8 cellular contexts compared by ENCODE assay signal in the genomic region with DNA sequence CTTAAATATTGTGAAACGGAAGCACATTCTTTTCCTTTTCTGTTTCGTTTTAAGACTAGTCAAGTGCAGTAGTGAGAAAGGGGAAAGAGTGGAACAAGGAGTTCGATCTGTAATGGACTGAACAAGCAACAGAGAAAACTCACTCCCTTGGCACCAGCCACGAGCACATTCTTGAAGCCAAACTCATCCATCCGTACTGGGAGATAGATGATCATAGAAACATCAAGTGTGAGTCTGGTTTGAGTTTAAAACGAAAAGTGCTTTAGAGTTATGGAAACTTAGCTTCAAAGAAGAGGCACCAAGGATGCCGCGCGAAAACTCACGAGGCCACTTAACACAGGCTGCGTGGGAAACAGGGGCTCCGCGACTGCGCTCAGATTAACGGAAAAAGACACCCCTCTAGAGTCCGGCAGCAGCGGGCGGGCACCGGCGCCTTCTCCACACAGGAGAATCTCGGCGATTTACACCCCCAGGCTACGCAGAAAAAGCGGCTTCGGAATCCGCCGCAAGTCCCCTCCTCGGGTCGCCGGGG. TPM values are rescaled to one million over a fixed set of nuclear protein-coding genes. Genes with fewer than 3 reads are reported as not detected.
DNase-seq lines count a peak whose midpoint lies in the region; ATAC-seq and TF ChIP-seq lines count a peak whose summit lies in the region.

No MANE protein-coding gene starts in this region.

- peak overlapping the region; percentile 88 for H3K27ac Mint-ChIP-seq in activated T-cell treated with anti-CD3 and anti-CD28 coated beads, Interleukin-2, amount 50 U/mL, for 24 hours

- H3K27ac ChIP-seq in foreskin keratinocyte, result no peak overlapping the region
- peak overlapping the region; percentile 69 for H3K27ac ChIP-seq in neutrophil

- H3K36me3 Mint-ChIP-seq in activated T-cell treated with anti-CD3 and anti-CD28 coated beads, Interleukin-2, amount 50 U/mL, for 24 hours (ENCODE audit: low read depth), result no peaks in the 10 kb centered on the region

- peaks cover 3% of the 10 kb centered on the region for H3K27me3 Mint-ChIP-seq in activated T-cell treated with anti-CD3 and anti-CD28 coated beads, Interleukin-2, amount 50 U/mL, for 24 hours

- peak overlapping the region; percentile 67 to 83 for H3K4me3 ChIP-seq in neutrophil (ENCODE audit: low read depth in 1 of 2, low read length in 1 of 2)

- no peaks in the 10 kb centered on the region for H3K36me3 ChIP-seq in neutrophil

- H3K4me1 Mint-ChIP-seq in activated T-cell treated with anti-CD3 and anti-CD28 coated beads, Interleukin-2, amount 50 U/mL, for 24 hours (ENCODE audit: low read depth), result peaks cover 13% of the 10 kb centered on the region

- H3K9me3 Mint-ChIP-seq in activated T-cell treated with anti-CD3 and anti-CD28 coated beads, Interleukin-2, amount 50 U/mL, for 24 hours, result no peaks in the 10 kb centered on the region

- DNase-seq in activated gamma-delta T cell treated with Interleukin-2 at 50 U/mL for 16 hours (peak; percentile 7), activated gamma-delta T cell (lab: John Stamatoyannopoulos, UW) (no peak), HT1080 (ENCODE audit: low read depth) (peak; percentile 37), foreskin keratinocyte (peak; percentile 53 to 74), cortex of kidney (lab: John Stamatoyannopoulos, UW) (no peak)
- peak; percentile 72 for DNase-seq in activated T-cell treated with anti-CD3 and anti-CD28 coated beads, Interleukin-2, amount 50 U/mL, for 24 hours

- H3K4me3 Mint-ChIP-seq in activated T-cell treated with anti-CD3 and anti-CD28 coated beads, Interleukin-2, amount 50 U/mL, for 24 hours, result peak overlapping the region; percentile 78

- H3K4me1 ChIP-seq in foreskin keratinocyte (no peaks in the 10 kb centered on the region), neutrophil (ENCODE audit: control insufficient read depth in 1 of 2, insufficient read depth in 1 of 2, low read depth in 1 of 2, low read length in 1 of 2) (peaks cover 17 to 20% of the 10 kb centered on the region in 2 experiments)

- H3K9me3 ChIP-seq in neutrophil, result no peaks in the 10 kb centered on the region

- ATAC-seq in foreskin keratinocyte (peak; percentile 23), GM21515 (IDR thresholded peaks at IDR 0.05; ENCODE audit: unreplicated experiment) (no peak)

- H3K27me3 ChIP-seq in foreskin keratinocyte, result no peaks in the 10 kb centered on the region
- H3K27me3 ChIP-seq in neutrophil, result peaks cover 12% of the 10 kb centered on the region

- TF ChIP-seq CTCF in foreskin keratinocyte (conservative IDR thresholded peaks at IDR 0.05), result no peak
- no peak for TF ChIP-seq CTCF in neutrophil (IDR thresholded peaks at IDR 0.05)

RNA-seq across cellular contexts. Expression of gene FAM53A, which starts 0.7 kb away (rescaled TPM):
- 0.06 TPM in 1 of 2 replicates, not detected in the other for total RNA-seq in HT1080 (2014; rRNA removed; shearing (Covaris generic))
- polyA plus RNA-seq in HT1080 (2015; cell fraction: cytosol; rRNA removed), result 0.49 and 0.59 TPM in 2 replicates
- 0.16 TPM in 1 of 2 replicates, not detected in the other for polyA plus RNA-seq in HT1080 (2015; cell fraction: nucleus; rRNA removed)
- 0.74 and 1.3 TPM in 2 replicates for total RNA-seq in foreskin keratinocyte
- polyA plus RNA-seq in foreskin keratinocyte, result 0.61 and 1.5 TPM in 2 replicates

RNA-seq across cellular contexts. Expression of gene SLBP, which starts 28.7 kb away (rescaled TPM):
- total RNA-seq in HT1080 (2014; rRNA removed; shearing (Covaris generic)), result 139 and 142 TPM in 2 replicates
- 92.3 and 94.6 TPM in 2 replicates for polyA plus RNA-seq in HT1080 (2015; cell fraction: cytosol; rRNA removed)
- polyA plus RNA-seq in HT1080 (2015; cell fraction: nucleus; rRNA removed), result 66.6 and 68.4 TPM in 2 replicates
- 77.9 and 80.3 TPM in 2 replicates for total RNA-seq in foreskin keratinocyte
- 59.9 and 67.7 TPM in 2 replicates for polyA plus RNA-seq in foreskin keratinocyte

RNA-seq across cellular contexts. Expression of gene TMEM129, which starts 37.7 kb away (rescaled TPM):
- total RNA-seq in HT1080 (2014; rRNA removed; shearing (Covaris generic)), result 40.1 and 41.7 TPM in 2 replicates
- 41.3 and 44.3 TPM in 2 replicates for polyA plus RNA-seq in HT1080 (2015; cell fraction: cytosol; rRNA removed)
- 60.7 and 65.3 TPM in 2 replicates for polyA plus RNA-seq in HT1080 (2015; cell fraction: nucleus; rRNA removed)
- total RNA-seq in foreskin keratinocyte, result 24.3 and 26.4 TPM in 2 replicates
- polyA plus RNA-seq in foreskin keratinocyte, result 23.7 and 24.3 TPM in 2 replicates

RNA-seq across cellular contexts. Expression of gene TACC3, which starts 37.9 kb away (rescaled TPM):
- 51.0 and 77.7 TPM in 2 replicates for total RNA-seq in HT1080 (2014; rRNA removed; shearing (Covaris generic))
- 86.4 and 96.4 TPM in 2 replicates for polyA plus RNA-seq in HT1080 (2015; cell fraction: cytosol; rRNA removed)
- polyA plus RNA-seq in HT1080 (2015; cell fraction: nucleus; rRNA removed), result 184 and 187 TPM in 2 replicates
- total RNA-seq in foreskin keratinocyte, result 69.4 and 94.8 TPM in 2 replicates
- polyA plus RNA-seq in foreskin keratinocyte, result 86.2 and 112 TPM in 2 replicates

Comparison
In these comparisons a context has a peak if more than half of its experiments do, and no peak if none do; other contexts are left out.
1. DNase-seq: peak in activated gamma-delta T cell treated with Interleukin-2 at 50 U/mL for 16 hours (single experiment), HT1080 (single experiment), activated T-cell treated with anti-CD3 and anti-CD28 coated beads, Interleukin-2, amount 50 U/mL, for 24 hours (single experiment) and foreskin keratinocyte (2 of 2); none in activated gamma-delta T cell (single experiment) and cortex of kidney (single experiment).